Comparison of ENCODE assay signal across 1 cellular context in genomic region chr2:171287606-171288005, GRCh38.
TF ChIP-seq lines count a peak whose summit lies in the region.

No MANE protein-coding gene starts in this region.

TF ChIP-seq in SK-N-SH, 30 proteins besides CTCF, POLR2A, EP300 and RAD21 (continued from another document):
- TF ChIP-seq USF1 (IDR thresholded peaks at IDR 0.05; ENCODE audit: borderline replicate concordance, low read depth) (no peak), POLR2AphosphoS5 (IDR thresholded peaks at IDR 0.05; ENCODE audit: low read depth, low read length) (no peak), EZH2phosphoT487 (IDR thresholded peaks at IDR 0.05; ENCODE audit: borderline replicate concordance, low read depth) (no peak), CHD2 (IDR thresholded peaks at IDR 0.05; ENCODE audit: low read length, partially characterized antibody) (no peak), IRF3 (IDR thresholded peaks at IDR 0.05; ENCODE audit: low read depth, low read length) (no peak), USF2 (IDR thresholded peaks at IDR 0.05; ENCODE audit: borderline replicate concordance, low read depth, low read length) (no peak), JUND (IDR thresholded peaks at IDR 0.05) (no peak), YY1 (IDR thresholded peaks at IDR 0.05; ENCODE audit: low read depth) (no peak), GABPA (IDR thresholded peaks at IDR 0.05; ENCODE audit: low read depth) (no peak), SMC3 (IDR thresholded peaks at IDR 0.05; ENCODE audit: low read depth, low read length) (no peak), PBX3 (IDR thresholded peaks at IDR 0.05) (no peak), RXRA (IDR thresholded peaks at IDR 0.05; ENCODE audit: borderline replicate concordance, low read depth) (no peak), SIN3A (IDR thresholded peaks at IDR 0.05; ENCODE audit: borderline replicate concordance, low read depth, low read length) (no peak)
